1 cellular context compared by ENCODE assay signal in the genomic region with DNA sequence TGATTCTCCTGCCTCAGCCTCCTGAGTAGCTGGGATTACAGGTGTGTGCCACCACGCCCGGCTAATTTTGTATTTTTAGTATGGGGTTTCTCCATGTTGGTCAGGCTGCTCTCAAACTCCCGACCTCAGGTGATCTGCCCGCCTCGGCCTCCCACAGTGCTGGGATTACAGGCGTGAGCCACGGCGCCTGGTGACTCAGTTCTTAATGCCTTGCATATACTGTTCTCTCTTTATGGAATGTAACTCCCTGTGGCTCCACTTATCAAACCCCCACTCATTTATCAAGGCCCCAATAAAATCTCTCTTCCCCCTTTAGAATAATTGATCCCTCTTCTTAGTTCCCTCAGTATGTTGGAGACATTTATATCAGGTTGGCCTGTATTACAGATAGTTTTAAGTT.
TF ChIP-seq lines count a peak whose summit lies in the region.

No MANE protein-coding gene starts in this region.

TF ChIP-seq in HEK293, 187 proteins besides CTCF, POLR2A, EP300 and RAD21:
- TF ChIP-seq ZIC2 (tag by site-specific recombination; IDR thresholded peaks at IDR 0.05) (peak; percentile 56), ZFHX2 (tag by site-specific recombination; conservative IDR thresholded peaks at IDR 0.05) (peak; percentile 43; the same call in 1 of the 2 replicates), GLIS1 (tag by site-specific recombination; IDR thresholded peaks at IDR 0.05) (peak; percentile 77), SP7 (tag by site-specific recombination; IDR thresholded peaks at IDR 0.05) (0 out of 2 replicates have a peak, but pooled peaks have one; percentile 28), ZNF629 (tag by site-specific recombination; IDR thresholded peaks at IDR 0.05) (0 out of 2 replicates have a peak, but pooled peaks have one; percentile 22), EGR2 (tag by site-specific recombination; IDR thresholded peaks at IDR 0.05; ENCODE audit: low read depth) (peak; percentile 68)
- TF ChIP-seq, protein P1, sequence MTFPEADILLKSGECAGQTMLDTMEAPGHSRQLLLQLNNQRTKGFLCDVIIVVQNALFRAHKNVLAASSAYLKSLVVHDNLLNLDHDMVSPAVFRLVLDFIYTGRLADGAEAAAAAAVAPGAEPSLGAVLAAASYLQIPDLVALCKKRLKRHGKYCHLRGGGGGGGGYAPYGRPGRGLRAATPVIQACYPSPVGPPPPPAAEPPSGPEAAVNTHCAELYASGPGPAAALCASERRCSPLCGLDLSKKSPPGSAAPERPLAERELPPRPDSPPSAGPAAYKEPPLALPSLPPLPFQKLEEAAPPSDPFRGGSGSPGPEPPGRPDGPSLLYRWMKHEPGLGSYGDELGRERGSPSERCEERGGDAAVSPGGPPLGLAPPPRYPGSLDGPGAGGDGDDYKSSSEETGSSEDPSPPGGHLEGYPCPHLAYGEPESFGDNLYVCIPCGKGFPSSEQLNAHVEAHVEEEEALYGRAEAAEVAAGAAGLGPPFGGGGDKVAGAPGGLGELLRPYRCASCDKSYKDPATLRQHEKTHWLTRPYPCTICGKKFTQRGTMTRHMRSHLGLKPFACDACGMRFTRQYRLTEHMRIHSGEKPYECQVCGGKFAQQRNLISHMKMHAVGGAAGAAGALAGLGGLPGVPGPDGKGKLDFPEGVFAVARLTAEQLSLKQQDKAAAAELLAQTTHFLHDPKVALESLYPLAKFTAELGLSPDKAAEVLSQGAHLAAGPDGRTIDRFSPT (tag by site-specific recombination; IDR thresholded peaks at IDR 0.05), result peak; percentile 9; the same call in 1 of the 2 replicates
